ENCODE assay signal across 15 cellular contexts in genomic region chr3:30684361-30684760, GRCh38.
DNase-seq lines count a peak whose midpoint lies in the region; ATAC-seq and TF ChIP-seq lines count a peak whose summit lies in the region.
"Had no signal": no experiment of that assay in that cellular context is flagged by ENCODE, and none has a peak within 500 bp of the region (broad histone marks: within the 10 kb centered on the region; RNA-seq: fewer than 3 reads in every experiment).

No MANE protein-coding gene starts in this region.

- peak overlapping the region; percentile 31 to 48 for H3K27ac ChIP-seq in right atrium auricular region
- peak overlapping the region; percentile 69 to 86 for H3K27ac ChIP-seq in uterus
- H3K27ac ChIP-seq in osteoblast (ENCODE audit: low read depth, low read length) = no peak overlapping the region
- H3K27ac ChIP-seq in foreskin keratinocyte = no peak overlapping the region
- H3K27ac ChIP-seq: colonic mucosa had no signal

- no peaks in the 10 kb centered on the region for H3K27me3 Mint-ChIP-seq in activated naive CD8-positive, alpha-beta T cell
- H3K27me3 Mint-ChIP-seq in naive thymus-derived CD8-positive, alpha-beta T cell = no peaks in the 10 kb centered on the region

- peak overlapping the region; percentile 89 for H3K27ac Mint-ChIP-seq in activated naive CD8-positive, alpha-beta T cell
- H3K27ac Mint-ChIP-seq in naive thymus-derived CD8-positive, alpha-beta T cell = peak overlapping the region; percentile 67 to 100 (median 88)
- H3K27ac Mint-ChIP-seq: HFFc6 had no signal

- H3K4me2 ChIP-seq in osteoblast (ENCODE audit: insufficient read depth, low read length) = no peak overlapping the region

- H3K9me3 ChIP-seq in right atrium auricular region (no peaks in the 10 kb centered on the region), uterus (no peaks in the 10 kb centered on the region), osteoblast (ENCODE audit: low read depth, low read length) (no peaks in the 10 kb centered on the region)
- H3K9me3 ChIP-seq: colonic mucosa, Peyer's patch had no signal

- intact Hi-C loops in cardiac septum (cut with DNase I) = loop anchor here (5.0 to 10.0 kb wide), 2 partner anchors 157 to 460 kb away; no protein-coding TSS in a partner anchor
- intact Hi-C loops in uterus (cut with DNase I; ENCODE audit: low total_unique reads) = no loop called here

- H3K4me1 Mint-ChIP-seq in activated naive CD8-positive, alpha-beta T cell (ENCODE audit: low read depth) = peaks cover 99% of the 10 kb centered on the region
- H3K4me1 Mint-ChIP-seq in naive thymus-derived CD8-positive, alpha-beta T cell = peaks cover 57 to 98% (median 96%) of the 10 kb centered on the region in 4 donors

- H3K36me3 Mint-ChIP-seq in activated naive CD8-positive, alpha-beta T cell = peaks cover 47% of the 10 kb centered on the region
- H3K36me3 Mint-ChIP-seq in naive thymus-derived CD8-positive, alpha-beta T cell = peaks cover 12 to 97% (median 47%) of the 10 kb centered on the region in 3 donors

- H3K79me2 ChIP-seq in osteoblast (ENCODE audit: insufficient read depth, low read length) = peaks cover 27% of the 10 kb centered on the region

- peaks cover 34% of the 10 kb centered on the region for H3K36me3 ChIP-seq in right atrium auricular region
- no peaks in the 10 kb centered on the region for H3K36me3 ChIP-seq in uterus
- peaks cover 27% of the 10 kb centered on the region for H3K36me3 ChIP-seq in osteoblast (ENCODE audit: insufficient read depth, low read length)
- H3K36me3 ChIP-seq: colonic mucosa had no signal

- POLR2A ChIA-PET in naive thymus-derived CD8-positive, alpha-beta T cell (lab: Charles Lee) = interaction anchor here (0.5 to 1.9 kb wide), 6 partner anchors 13 to 78 kb away, joined by 3 to 6 read pairs (median 5); partner anchors contain the start of gene TGFBR2

- TF ChIP-seq POLR2A in uterus (IDR thresholded peaks at IDR 0.05) = no peak

- no peak overlapping the region for H3K4me3 Mint-ChIP-seq in activated naive CD8-positive, alpha-beta T cell
- H3K4me3 Mint-ChIP-seq in naive thymus-derived CD8-positive, alpha-beta T cell = peak overlapping the region in 7 of 10 donors; percentile 26 to 84 (median 60)
- H3K4me3 Mint-ChIP-seq: HFFc6, WTC11 had no signal

- peaks cover 3% of the 10 kb centered on the region for H3K9me3 Mint-ChIP-seq in activated naive CD8-positive, alpha-beta T cell (ENCODE audit: low read depth)
- H3K9me3 Mint-ChIP-seq in naive thymus-derived CD8-positive, alpha-beta T cell = no peaks in the 10 kb centered on the region
- H3K9me3 Mint-ChIP-seq: HFFc6, WTC11 had no signal

- no peak for TF ChIP-seq CTCF in right atrium auricular region (IDR thresholded peaks at IDR 0.05)
- no peak for TF ChIP-seq CTCF in uterus (IDR thresholded peaks at IDR 0.05)
- no peak for TF ChIP-seq CTCF in osteoblast (IDR thresholded peaks at IDR 0.05; ENCODE audit: extremely low read depth, low read depth, low read length)
- no peak for TF ChIP-seq CTCF in foreskin keratinocyte (conservative IDR thresholded peaks at IDR 0.05)

- no peaks in the 10 kb centered on the region for H4K20me1 ChIP-seq in osteoblast (ENCODE audit: insufficient read depth, low read length)

- H2AFZ ChIP-seq in osteoblast (ENCODE audit: low read length) = no peak overlapping the region

- H3K27me3 ChIP-seq in right atrium auricular region (no peaks in the 10 kb centered on the region), uterus (no peaks in the 10 kb centered on the region), osteoblast (ENCODE audit: insufficient read depth, low read length) (no peaks in the 10 kb centered on the region), foreskin keratinocyte (no peaks in the 10 kb centered on the region)
- H3K27me3 ChIP-seq: colonic mucosa, Peyer's patch had no signal

- H3K4me3 ChIP-seq in right atrium auricular region = no peak overlapping the region
- H3K4me3 ChIP-seq in uterus = no peak overlapping the region
- H3K4me3 ChIP-seq in osteoblast (ENCODE audit: insufficient read depth, low read length) = no peak overlapping the region
- H3K4me3 ChIP-seq: colonic mucosa, Peyer's patch, skin epidermis had no signal

- no peak for DNase-seq in right atrium auricular region (ENCODE audit: low spot score)
- DNase-seq in cardiac septum (ENCODE audit: low spot score) = no peak
- DNase-seq in naive thymus-derived CD8-positive, alpha-beta T cell = no peak
- DNase-seq in uterus = no peak
- no peak for DNase-seq in osteoblast (ENCODE audit: insufficient read length, low spot score, missing footprints)
- DNase-seq in foreskin keratinocyte = no peak
- DNase-seq in NCI-H1105 (lab: John Stamatoyannopoulos, UW) = no peak
- DNase-seq: colonic mucosa, DMS153, HFFc6, NCI-H774, Peyer's patch had no signal

- peaks cover 0 to 95% of the 10 kb centered on the region in 2 donors for H3K4me1 ChIP-seq in right atrium auricular region
- H3K4me1 ChIP-seq in uterus = peaks cover 40 to 52% of the 10 kb centered on the region in 2 donors
- peaks cover 38% of the 10 kb centered on the region for H3K4me1 ChIP-seq in osteoblast (ENCODE audit: insufficient read depth, low read length)
- H3K4me1 ChIP-seq in foreskin keratinocyte = peaks cover 25% of the 10 kb centered on the region

- ATAC-seq in naive thymus-derived CD8-positive, alpha-beta T cell = no peak
- ATAC-seq in foreskin keratinocyte = no peak
- ATAC-seq: WTC11 had no signal

Comparison
In these comparisons a context has a peak if more than half of its experiments do, and no peak if none do; other contexts are left out.
1. H3K27ac ChIP-seq: peak in right atrium auricular region (2 of 2) and uterus (2 of 2); none in osteoblast (single experiment) and foreskin keratinocyte (single experiment).